Comparison of ENCODE assay signal across 16 cellular contexts in the genomic region with DNA sequence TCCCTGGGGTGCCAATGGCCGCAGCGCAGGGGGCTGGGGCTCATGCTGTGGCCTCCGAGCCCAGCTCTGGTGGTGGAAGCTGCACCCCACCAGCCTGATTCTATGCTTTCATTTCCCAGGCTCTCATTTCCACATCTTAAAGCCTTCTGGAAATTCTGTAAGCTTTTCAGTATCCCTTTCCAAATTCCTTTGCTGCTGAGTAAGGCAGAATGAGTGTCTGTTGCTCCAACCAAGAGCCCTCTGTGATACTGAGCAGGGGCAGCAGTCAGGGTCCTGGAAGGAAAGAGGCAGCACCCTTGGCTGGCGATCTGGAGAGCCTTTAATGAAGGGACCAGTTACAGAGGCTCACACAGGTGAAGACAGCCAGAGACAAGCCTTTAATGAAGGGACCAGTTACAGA.
A peak's percentile ranks its signal among the peaks of the same experiment; 100 is the strongest.
DNase-seq lines count a peak whose midpoint lies in the region; ATAC-seq and TF ChIP-seq lines count a peak whose summit lies in the region.
"Had no signal": no experiment of that assay in that cellular context is flagged by ENCODE, and none has a peak within 500 bp of the region (broad histone marks: within the 10 kb centered on the region; RNA-seq: fewer than 3 reads in every experiment).

No MANE protein-coding gene starts in this region.

- no peaks in the 10 kb centered on the region for H4K20me1 ChIP-seq in hepatocyte (ENCODE audit: insufficient read depth, poor library complexity, severe bottlenecking)

- no peaks in the 10 kb centered on the region for H3K79me2 ChIP-seq in hepatocyte

- H3K4me1 ChIP-seq in adipocyte (ENCODE audit: control insufficient read depth, insufficient read depth, low read length) (no peaks in the 10 kb centered on the region), hepatocyte (ENCODE audit: insufficient read depth) (peaks cover 25% of the 10 kb centered on the region), rectal smooth muscle tissue (ENCODE audit: control insufficient read depth, insufficient read depth, low read length) (peaks cover 54% of the 10 kb centered on the region)

- no peak overlapping the region for H3K4me2 ChIP-seq in hepatocyte

- H3K9me2 ChIP-seq in hepatocyte (replicated peaks; ENCODE audit: insufficient read depth): no peaks in the 10 kb centered on the region

- peaks cover 47% of the 10 kb centered on the region for H3K27me3 ChIP-seq in adipocyte (replicated peaks; ENCODE audit: control insufficient read depth, insufficient read depth, low read length)
- H3K27me3 ChIP-seq in hepatocyte: no peaks in the 10 kb centered on the region
- no peaks in the 10 kb centered on the region for H3K27me3 ChIP-seq in rectal smooth muscle tissue (ENCODE audit: control insufficient read depth, insufficient read depth, low read length)

- no peak overlapping the region for H3K4me3 ChIP-seq in adipocyte (ENCODE audit: low read length)
- no peak overlapping the region for H3K4me3 ChIP-seq in hepatocyte
- no peak overlapping the region for H3K4me3 ChIP-seq in rectal smooth muscle tissue (ENCODE audit: low read length)
- H3K4me3 ChIP-seq: MG63 had no signal

- ATAC-seq in HG02973 (IDR thresholded peaks at IDR 0.05; ENCODE audit: unreplicated experiment): no peak

- H3K9ac ChIP-seq in adipocyte (ENCODE audit: low read length) (no peak overlapping the region), rectal smooth muscle tissue (ENCODE audit: low read length) (no peak overlapping the region)

- H3K27ac ChIP-seq in hepatocyte (peak overlapping the region; percentile 78), rectal smooth muscle tissue (ENCODE audit: low read depth, low read length) (peak overlapping the region; percentile 79)

- 77% methylated on average over 4 of the region's 4 CpGs for WGBS in hepatocyte (ENCODE audit: low lambda C conversion rate, missing lambda C conversion rate)

- no peak overlapping the region for H2AFZ ChIP-seq in hepatocyte

- H3K36me3 ChIP-seq in adipocyte (ENCODE audit: control insufficient read depth, insufficient read depth, low read length, severe bottlenecking) (no peaks in the 10 kb centered on the region), hepatocyte (replicated peaks; ENCODE audit: insufficient read depth, low read depth) (no peaks in the 10 kb centered on the region), rectal smooth muscle tissue (ENCODE audit: control insufficient read depth, insufficient read depth, low read length) (no peaks in the 10 kb centered on the region)
- H3K36me3 ChIP-seq: MG63 had no signal

- DNase-seq in adipocyte (ENCODE audit: low read depth): peak; percentile 45
- DNase-seq in hepatocyte (ENCODE audit: low spot score): no peak
- DNase-seq in stimulated activated CD4-positive, alpha-beta T cell treated with anti-CD3 and anti-CD28 coated beads, Interleukin-15, amount 100 ng/mL, for 24 hours: no peak
- no peak for DNase-seq in NAMALWA (ENCODE audit: low spot score)
- DNase-seq in putamen (ENCODE audit: low spot score): no peak
- DNase-seq: ACHN, DMS79 treated with DMSO at 0.1 percent for 48 hours, HFFc6, Kasumi-1, MG63, NCI-H1105, NCI-H1694, NCI-H2081 treated with DMSO at 0.1 percent for 48 hours, Right ventricle myocardium superior had no signal

- H3K9me3 ChIP-seq in adipocyte (ENCODE audit: control insufficient read depth, low read length): no peaks in the 10 kb centered on the region
- no peaks in the 10 kb centered on the region for H3K9me3 ChIP-seq in hepatocyte (ENCODE audit: low read depth)
- H3K9me3 ChIP-seq: MG63 had no signal

- TF ChIP-seq CTCF in hepatocyte (IDR thresholded peaks at IDR 0.05; ENCODE audit: poor library complexity): no peak
